8 cellular contexts compared by ENCODE assay signal in genomic region chr11:68270334-68271022, GRCh38. TPM values are rescaled to one million over a fixed set of nuclear protein-coding genes. Genes with fewer than 3 reads are reported as not detected.
DNase-seq lines count a peak whose midpoint lies in the region; ATAC-seq and TF ChIP-seq lines count a peak whose summit lies in the region.

No MANE protein-coding gene starts in this region.

- no CpG with 5 or more reads among the region's 7 CpGs for WGBS in neuronal stem cell (ENCODE audit: extremely low coverage in 2 of 2, insufficient read length in 2 of 2, insufficient replicate concordance in 1 of 2), 2 donors

- H2AFZ ChIP-seq in OCI-LY7 (ENCODE audit: low read length) (no peak overlapping the region), neuronal stem cell (ENCODE audit: low read length) (peak overlapping the region; percentile 97)

- H3K4me1 ChIP-seq in OCI-LY7 (ENCODE audit: insufficient read depth, low read length, poor library complexity, severe bottlenecking) (peaks cover 70% of the 10 kb centered on the region), neuronal stem cell (ENCODE audit: control insufficient read depth in 2 of 2, insufficient read depth in 1 of 2, low read depth in 1 of 2, low read length in 2 of 2) (peaks cover 4 to 6% of the 10 kb centered on the region in 2 donors)

- intact Hi-C loops in CD4-positive, alpha-beta T cell (cut with DNase I, micrococcal nuclease) = loop anchor here (1.0 to 5.0 kb wide), 6 partner anchors 13 to 240 kb away; partner anchors contain the start of genes CHKA (in 1 of the 2), KMT5B (in 1 of the 2), NDUFS8 (in 1 of the 2) and PPP6R3 (in 1 of the 2)
- intact Hi-C loops in OCI-LY7 (cut with micrococcal nuclease; ENCODE audit: unreplicated experiment) = loop anchor here (10.0 kb wide), 1 partner anchor 266 kb away; the partner anchor contains the start of gene UNC93B1

- no peak overlapping the region for H2BK120ac ChIP-seq in neuronal stem cell (ENCODE audit: low read depth, low read length)

- peak overlapping the region; percentile 95 for H3K27ac Mint-ChIP-seq in CD4-positive, alpha-beta T cell
- no peak overlapping the region for H3K27ac Mint-ChIP-seq in endothelial cell (ENCODE audit: unreplicated experiment)

- H3K4ac ChIP-seq in neuronal stem cell (ENCODE audit: low read length) = no peak overlapping the region

- H3K4me2 ChIP-seq in OCI-LY7 (ENCODE audit: low read length) (peak overlapping the region; percentile 86), neuronal stem cell (ENCODE audit: insufficient read depth, low read length, poor library complexity, severe bottlenecking) (no peak overlapping the region)

- ATAC-seq in CD4-positive, alpha-beta T cell (ENCODE audit: poor library complexity) = no peak
- ATAC-seq in GM18873 (IDR thresholded peaks at IDR 0.05; ENCODE audit: low FRiP score, unreplicated experiment) (no peak), HG02763 (IDR thresholded peaks at IDR 0.05; ENCODE audit: unreplicated experiment) (no peak), HG03442 (IDR thresholded peaks at IDR 0.05; ENCODE audit: unreplicated experiment) (no peak)

- H3K4me3 Mint-ChIP-seq in CD4-positive, alpha-beta T cell = peak overlapping the region; percentile 93
- H3K4me3 Mint-ChIP-seq in endothelial cell (ENCODE audit: unreplicated experiment) = peak overlapping the region; percentile 94

- peaks cover 42% of the 10 kb centered on the region for H3K4me1 Mint-ChIP-seq in CD4-positive, alpha-beta T cell (ENCODE audit: low read depth)
- H3K4me1 Mint-ChIP-seq in endothelial cell (ENCODE audit: unreplicated experiment) = peaks cover 9% of the 10 kb centered on the region

- H2AK5ac ChIP-seq in neuronal stem cell (ENCODE audit: low read depth, low read length) = no peak overlapping the region

- no peaks in the 10 kb centered on the region for H3K27me3 Mint-ChIP-seq in CD4-positive, alpha-beta T cell
- peaks cover 2% of the 10 kb centered on the region for H3K27me3 Mint-ChIP-seq in endothelial cell (ENCODE audit: unreplicated experiment)

- POLR2A ChIA-PET in CD4-positive, alpha-beta T cell (lab: Charles Lee) = interaction anchor here (3.0 kb wide), 1 partner anchor 13 kb away, joined by 17 read pairs; no protein-coding TSS in a partner anchor
- POLR2A ChIA-PET in OCI-LY7 (lab: Charles Lee) = interaction anchor here (0.8 to 2.7 kb wide), 2 partner anchors 22 to 25 kb away, joined by 6 to 10 read pairs; no protein-coding TSS in a partner anchor

- CTCF ChIA-PET in CD4-positive, alpha-beta T cell (lab: Charles Lee) = interaction anchor here (0.6 to 3.3 kb wide), 3 partner anchors 13 to 27 kb away, joined by 3 to 16 read pairs (median 13); no protein-coding TSS in a partner anchor
- CTCF ChIA-PET in OCI-LY7 (lab: Charles Lee; ENCODE audit: unreplicated experiment) = no interaction called here

- no peaks in the 10 kb centered on the region for H3K9me3 ChIP-seq in CD4-positive, alpha-beta T cell (ENCODE audit: control insufficient read depth, low read length)
- H3K9me3 ChIP-seq in OCI-LY7 (ENCODE audit: low read length) = peaks cover 15% of the 10 kb centered on the region; the same call in 1 of the 2 replicates
- H3K9me3 ChIP-seq in neuronal stem cell (replicated peaks in 1 of 2; ENCODE audit: control insufficient read depth in 2 of 2, insufficient read depth in 1 of 2, low read depth in 1 of 2, low read length in 2 of 2) = peaks cover 0 to 2% of the 10 kb centered on the region in 2 donors

- TF ChIP-seq CTCF in CD4-positive, alpha-beta T cell (IDR thresholded peaks at IDR 0.05) = no peak
- TF ChIP-seq CTCF in OCI-LY7 (conservative IDR thresholded peaks at IDR 0.05; ENCODE audit: low read length) (no peak), endothelial cell (IDR thresholded peaks at IDR 0.05; ENCODE audit: unreplicated experiment) (no peak)

- H2BK15ac ChIP-seq in neuronal stem cell (ENCODE audit: low read length) = no peak overlapping the region

- H3K18ac ChIP-seq in neuronal stem cell (ENCODE audit: low read length) = no peak overlapping the region

- no peaks in the 10 kb centered on the region for H3K9me2 ChIP-seq in OCI-LY7 (ENCODE audit: insufficient read depth, low read length)

- no peaks in the 10 kb centered on the region for H3K27me3 ChIP-seq in CD4-positive, alpha-beta T cell (ENCODE audit: control insufficient read depth, insufficient read depth, low read length)
- H3K27me3 ChIP-seq in neuronal stem cell (ENCODE audit: control insufficient read depth in 3 of 3, insufficient read depth in 3 of 3, low read depth in 1 of 3, low read length in 3 of 3) = no peaks in the 10 kb centered on the region

- no peak for DNase-seq in CD4-positive, alpha-beta T cell
- DNase-seq in OCI-LY7 (ENCODE audit: low spot score) (no peak), endothelial cell (ENCODE audit: low spot score) (no peak), neuronal stem cell (ENCODE audit: low spot score) (no peak), NCI-H226 (no peak)

- no peaks in the 10 kb centered on the region for H4K20me1 ChIP-seq in OCI-LY7 (ENCODE audit: insufficient read depth, low read length)

- H3K9me3 Mint-ChIP-seq in CD4-positive, alpha-beta T cell = no peaks in the 10 kb centered on the region
- no peaks in the 10 kb centered on the region for H3K9me3 Mint-ChIP-seq in endothelial cell (ENCODE audit: unreplicated experiment)

- peaks cover 27% of the 10 kb centered on the region for H3K36me3 Mint-ChIP-seq in CD4-positive, alpha-beta T cell (ENCODE audit: low read depth)
- H3K36me3 Mint-ChIP-seq in endothelial cell (ENCODE audit: low read depth, unreplicated experiment) = no peaks in the 10 kb centered on the region

- peaks cover 50% of the 10 kb centered on the region for H3K79me2 ChIP-seq in OCI-LY7 (ENCODE audit: insufficient read depth, low read depth, low read length)

- no peak overlapping the region for H3K27ac ChIP-seq in CD4-positive, alpha-beta T cell (ENCODE audit: low read depth, low read length)
- H3K27ac ChIP-seq in OCI-LY7 (ENCODE audit: low read depth, low read length, poor library complexity, severe bottlenecking) (peak overlapping the region; percentile 96), neuronal stem cell (replicated peaks; ENCODE audit: low read length) (no peak overlapping the region)

- H3K79me1 ChIP-seq in neuronal stem cell (ENCODE audit: low read depth, low read length) = peaks cover 4% of the 10 kb centered on the region

- no TSS peak for BruUV-seq in OCI-LY7 (replicated peaks; lab: Mats Ljungman, UMichigan)

- H3K4me3 ChIP-seq in OCI-LY7 (ENCODE audit: low read depth, low read length, poor library complexity, severe bottlenecking) = peak overlapping the region; percentile 83
- H3K4me3 ChIP-seq in neuronal stem cell (ENCODE audit: low read length in 2 of 2) = peak overlapping the region in 1 of 2 donors; percentile 97

- no peak overlapping the region for H2BK5ac ChIP-seq in neuronal stem cell (ENCODE audit: low read length)

- H3K9ac ChIP-seq in neuronal stem cell (ENCODE audit: low read depth, low read length, poor library complexity) = no peak overlapping the region

- no peak overlapping the region for H4K91ac ChIP-seq in neuronal stem cell (ENCODE audit: low read depth, low read length, poor library complexity)

- H2BK12ac ChIP-seq in neuronal stem cell (ENCODE audit: low read length) = no peak overlapping the region

- H3K14ac ChIP-seq in neuronal stem cell (ENCODE audit: low read length) = no peak overlapping the region

- no peak overlapping the region for H4K8ac ChIP-seq in neuronal stem cell (ENCODE audit: low read depth, low read length)

- no peak overlapping the region for H3K23ac ChIP-seq in neuronal stem cell (ENCODE audit: low read depth, low read length, poor library complexity)

- H3K36me3 ChIP-seq in OCI-LY7 (ENCODE audit: insufficient read depth, low read length) (peaks cover 55% of the 10 kb centered on the region), neuronal stem cell (replicated peaks in 1 of 2; ENCODE audit: control insufficient read depth in 2 of 2, insufficient read depth in 2 of 2, low read length in 2 of 2) (peaks cover 18 to 38% of the 10 kb centered on the region in 2 donors)

RNA-seq across cellular contexts. Expression of gene C11orf24, which starts 1.3 kb away (rescaled TPM):
- total RNA-seq in CD4-positive, alpha-beta T cell = 1 to 10 TPM; 8.0 to 8.5 TPM
- total RNA-seq in OCI-LY7 (2014; rRNA removed; shearing (Covaris generic)) = 53.9 and 81.1 TPM in 2 replicates
- total RNA-seq in OCI-LY7 (2022) = 94.1 and 114 TPM in 2 replicates
- 9.4 TPM for total RNA-seq in endothelial cell (ENCODE audit: unreplicated experiment)
- 36.4 TPM for polyA plus RNA-seq in neuronal stem cell (2013, experiment 1 of 2)
- polyA plus RNA-seq in neuronal stem cell (2013, experiment 2 of 2) = 35.7 TPM

RNA-seq across cellular contexts. Expression of gene LRP5, which starts 41.9 kb away (rescaled TPM):
- 1 to 10 TPM; 2.0 to 2.9 TPM for total RNA-seq in CD4-positive, alpha-beta T cell
- 0.59 and 0.60 TPM in 2 replicates for total RNA-seq in OCI-LY7 (2014; rRNA removed; shearing (Covaris generic))
- total RNA-seq in OCI-LY7 (2022) = 0.26 TPM in 1 of 2 replicates, not detected in the other
- 72.3 TPM for total RNA-seq in endothelial cell (ENCODE audit: unreplicated experiment)
- 32.3 TPM for polyA plus RNA-seq in neuronal stem cell (2013, experiment 1 of 2)
- polyA plus RNA-seq in neuronal stem cell (2013, experiment 2 of 2) = 34.5 TPM

RNA-seq across cellular contexts. Expression of gene KMT5B, which starts 57.4 kb away (rescaled TPM):
- total RNA-seq in CD4-positive, alpha-beta T cell = 10 to 100 TPM; 22.5 to 23.3 TPM
- 13.9 and 14.3 TPM in 2 replicates for total RNA-seq in OCI-LY7 (2014; rRNA removed; shearing (Covaris generic))
- total RNA-seq in OCI-LY7 (2022) (26.3 and 28.8 TPM in 2 replicates), endothelial cell (ENCODE audit: unreplicated experiment) (46.8 TPM)
- 39.9 TPM for polyA plus RNA-seq in neuronal stem cell (2013, experiment 1 of 2)
- 39.4 TPM for polyA plus RNA-seq in neuronal stem cell (2013, experiment 2 of 2)

Comparison
In these comparisons a context has a peak if more than half of its experiments do, and no peak if none do; other contexts are left out.
1. RNA of gene LRP5, which starts 41.9 kb away (total RNA-seq): 72.3 TPM in endothelial cell (single experiment); 2.0 to 2.9 TPM in CD4-positive, alpha-beta T cell and 0.26 to 0.60 TPM in OCI-LY7; every median in the first group is over 10 times any median in the second.